ENCODE assay signal across 11 cellular contexts in the genomic region with DNA sequence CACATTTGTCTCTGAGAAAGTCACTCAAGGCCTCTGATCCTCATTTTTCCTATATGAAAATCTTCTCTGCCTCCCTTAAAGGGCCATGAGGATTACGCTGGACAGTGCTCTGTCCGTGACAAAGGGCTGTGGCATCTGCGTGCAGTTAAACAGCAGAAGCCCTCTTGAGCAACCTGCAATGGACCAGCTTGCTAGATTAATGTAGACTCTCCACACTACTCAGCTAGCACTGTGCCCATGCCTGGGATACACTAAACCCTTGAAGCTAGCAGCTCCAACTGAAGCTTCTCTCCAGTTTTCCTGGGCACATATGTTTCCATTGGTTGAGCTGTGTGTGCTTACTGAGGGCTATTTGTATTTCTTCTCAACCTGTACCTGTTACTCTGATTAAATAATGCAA.
A peak's percentile ranks its signal among the peaks of the same experiment; 100 is the strongest.
DNase-seq lines count a peak whose midpoint lies in the region; ATAC-seq lines count a peak whose summit lies in the region.
"Had no signal": no experiment of that assay in that cellular context is flagged by ENCODE, and none has a peak within 500 bp of the region (broad histone marks: within the 10 kb centered on the region; RNA-seq: fewer than 3 reads in every experiment).

No MANE protein-coding gene starts in this region.

- POLR2A ChIA-PET in T-cell (lab: Charles Lee), result interaction anchor here in 1 of 2 donors (0.7 kb wide), 1 partner anchor 34 kb away, joined by 3 read pairs; no protein-coding TSS in a partner anchor

- peaks cover 9% of the 10 kb centered on the region for H3K36me3 Mint-ChIP-seq in activated naive CD4-positive, alpha-beta T cell treated with anti-CD3 and anti-CD28 coated beads, Interleukin-2, amount 50 U/mL, for 24 hours
- H3K36me3 Mint-ChIP-seq in T-cell, result peaks cover 10% of the 10 kb centered on the region

- peaks cover 14% of the 10 kb centered on the region for H3K9me3 Mint-ChIP-seq in activated naive CD4-positive, alpha-beta T cell treated with anti-CD3 and anti-CD28 coated beads, Interleukin-2, amount 50 U/mL, for 24 hours
- H3K9me3 Mint-ChIP-seq in T-cell, result peaks cover 5 to 11% (median 8%) of the 10 kb centered on the region in 3 donors
- peaks cover 23 to 24% of the 10 kb centered on the region in 2 donors for H3K9me3 Mint-ChIP-seq in stimulated activated naive CD8-positive, alpha-beta T cell treated with anti-CD3 and anti-CD28 coated beads, Interleukin-15, amount 100 ng/mL, for 72 hours

- CTCF ChIA-PET in T-cell (lab: Charles Lee), result interaction anchor here in 1 of 2 donors (0.6 kb wide), 1 partner anchor 278 kb away, joined by 3 read pairs; no protein-coding TSS in a partner anchor

- peaks cover 93% of the 10 kb centered on the region for H3K4me1 Mint-ChIP-seq in activated naive CD4-positive, alpha-beta T cell treated with anti-CD3 and anti-CD28 coated beads, Interleukin-2, amount 50 U/mL, for 24 hours
- H3K4me1 Mint-ChIP-seq in T-cell, result peaks cover 88 to 97% (median 93%) of the 10 kb centered on the region in 3 donors
- H3K4me1 Mint-ChIP-seq in stimulated activated naive CD8-positive, alpha-beta T cell treated with anti-CD3 and anti-CD28 coated beads, Interleukin-15, amount 100 ng/mL, for 72 hours, result peaks cover 87% of the 10 kb centered on the region

- no peaks in the 10 kb centered on the region for H3K27me3 Mint-ChIP-seq in activated naive CD4-positive, alpha-beta T cell treated with anti-CD3 and anti-CD28 coated beads, Interleukin-2, amount 50 U/mL, for 24 hours
- H3K27me3 Mint-ChIP-seq in T-cell, result peaks cover 0 to 7% of the 10 kb centered on the region in 2 donors
- H3K27me3 Mint-ChIP-seq in stimulated activated naive CD8-positive, alpha-beta T cell treated with anti-CD3 and anti-CD28 coated beads, Interleukin-15, amount 100 ng/mL, for 72 hours, result peaks cover 7% of the 10 kb centered on the region

- peak overlapping the region; percentile 88 for H3K4me3 Mint-ChIP-seq in activated naive CD4-positive, alpha-beta T cell treated with anti-CD3 and anti-CD28 coated beads, Interleukin-2, amount 50 U/mL, for 24 hours
- peak overlapping the region in 2 of 3 donors; percentile 35 to 68 for H3K4me3 Mint-ChIP-seq in T-cell
- H3K4me3 Mint-ChIP-seq in stimulated activated naive CD8-positive, alpha-beta T cell treated with anti-CD3 and anti-CD28 coated beads, Interleukin-15, amount 100 ng/mL, for 72 hours, result peak overlapping the region; percentile 67 to 74

- H3K27ac Mint-ChIP-seq in activated naive CD4-positive, alpha-beta T cell treated with anti-CD3 and anti-CD28 coated beads, Interleukin-2, amount 50 U/mL, for 24 hours, result peak overlapping the region; percentile 98
- peak overlapping the region in 1 of 2 donors; percentile 85 for H3K27ac Mint-ChIP-seq in T-cell
- H3K27ac Mint-ChIP-seq in stimulated activated naive CD8-positive, alpha-beta T cell treated with anti-CD3 and anti-CD28 coated beads, Interleukin-15, amount 100 ng/mL, for 72 hours, result peak overlapping the region in 1 of 2 donors; percentile 76

- DNase-seq in activated naive CD4-positive, alpha-beta T cell (lab: John Stamatoyannopoulos, UW), result no peak
- no peak for DNase-seq in T-cell
- DNase-seq in epidermal melanocyte (ENCODE audit: insufficient read length, low spot score), result peak; percentile 1
- no peak for DNase-seq in stimulated activated naive CD8-positive, alpha-beta T cell treated with anti-CD3 and anti-CD28 coated beads, Interleukin-15, amount 100 ng/mL, for 72 hours
- DNase-seq in T1000 (lab: John Stamatoyannopoulos, UW), result no peak
- DNase-seq: MG63, NCI-H187 treated with DMSO at 0.1 percent for 48 hours, Right ventricle myocardium superior had no signal

- ATAC-seq in T-cell (replicated peaks in 1 of 4) (no peak), HG03045 (IDR thresholded peaks at IDR 0.05; ENCODE audit: unreplicated experiment) (no peak), GM21367 (IDR thresholded peaks at IDR 0.05; ENCODE audit: unreplicated experiment) (no peak)
- no peak for ATAC-seq in stimulated activated naive CD8-positive, alpha-beta T cell treated with anti-CD3 and anti-CD28 coated beads, Interleukin-15, amount 100 ng/mL, for 72 hours
